1 cellular context compared by ENCODE assay signal in genomic region chr15:59014068-59014467, GRCh38.
TF ChIP-seq lines count a peak whose summit lies in the region.

No MANE protein-coding gene starts in this region.

TF ChIP-seq in WTC11, 78 proteins besides CTCF, POLR2A, EP300 and RAD21 (continued from another document):
- no peak for TF ChIP-seq USF2 (CRISPR knock-in tag; IDR thresholded peaks at IDR 0.05)
- TF ChIP-seq, protein P1, sequence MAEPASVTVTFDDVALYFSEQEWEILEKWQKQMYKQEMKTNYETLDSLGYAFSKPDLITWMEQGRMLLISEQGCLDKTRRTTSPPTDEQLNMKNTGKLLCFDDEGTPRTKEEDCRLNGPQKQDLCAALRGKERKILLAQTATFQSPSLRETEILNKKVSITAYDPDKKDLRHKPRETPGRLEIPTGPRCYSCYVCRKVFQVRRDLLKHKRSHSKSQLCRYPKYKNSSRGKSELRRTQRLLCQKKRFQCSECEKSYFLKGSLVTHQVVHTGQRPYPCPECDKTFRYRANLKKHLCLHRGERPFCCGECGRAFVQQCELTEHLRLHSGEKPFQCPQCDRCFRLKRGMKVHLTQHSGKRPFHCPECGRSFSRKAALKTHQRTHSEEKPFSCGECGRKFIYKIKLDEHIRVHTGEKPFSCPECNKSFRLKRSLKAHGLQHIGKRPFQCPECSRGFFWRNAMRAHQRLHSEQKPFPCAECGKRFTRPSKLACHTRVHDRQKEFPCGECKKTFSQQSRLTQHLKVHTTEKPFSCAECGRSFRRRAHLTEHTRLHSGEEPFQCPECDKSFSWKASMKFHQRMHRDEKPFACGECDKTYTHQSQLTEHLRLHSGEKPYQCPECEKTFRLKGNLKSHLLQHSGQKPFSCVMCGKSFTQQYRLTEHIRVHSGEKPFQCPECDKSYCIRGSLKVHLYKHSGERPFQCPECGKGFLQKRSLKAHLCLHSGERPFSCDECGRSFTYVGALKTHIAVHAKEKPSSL (CRISPR knock-in tag; conservative IDR thresholded peaks at IDR 0.05), result no peak
- no peak for TF ChIP-seq ZBTB43 (CRISPR knock-in tag; IDR thresholded peaks at IDR 0.05)
- no peak for TF ChIP-seq ZNF138 (CRISPR knock-in tag; conservative IDR thresholded peaks at IDR 0.05)
- TF ChIP-seq KAT7 (CRISPR knock-in tag; IDR thresholded peaks at IDR 0.05; ENCODE audit: borderline replicate concordance), result no peak
- no peak for TF ChIP-seq NR3C1 (CRISPR knock-in tag; conservative IDR thresholded peaks at IDR 0.05; ENCODE audit: low read depth)
- no peak for TF ChIP-seq SP1 (CRISPR knock-in tag; conservative IDR thresholded peaks at IDR 0.05)
